ENCODE assay signal across 2 cellular contexts in the genomic region with DNA sequence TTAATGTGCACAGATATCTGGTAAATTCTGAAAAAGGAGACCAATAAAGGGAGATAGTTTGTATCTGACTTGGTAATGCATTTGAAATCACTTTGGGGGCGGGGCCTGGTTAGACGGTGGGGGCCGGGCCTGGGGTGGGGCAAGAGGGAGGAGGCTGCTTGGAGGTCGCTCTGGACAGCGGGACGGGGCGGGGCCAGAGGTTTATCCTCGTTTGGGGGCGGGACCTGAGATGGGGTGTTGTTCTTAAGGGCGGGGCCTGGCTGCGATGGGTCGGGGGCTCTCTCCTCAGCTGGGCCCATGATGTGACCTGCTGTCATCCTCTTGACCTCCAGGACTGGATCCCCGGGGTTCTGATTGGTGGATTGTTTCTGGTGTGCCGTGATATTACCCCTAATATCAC.
TF ChIP-seq lines count a peak whose summit lies in the region.

No MANE protein-coding gene starts in this region.

TF ChIP-seq in SK-N-SH, 30 proteins besides CTCF, POLR2A, EP300 and RAD21:
- no peak for TF ChIP-seq TAF1 (IDR thresholded peaks at IDR 0.05; ENCODE audit: borderline replicate concordance, low read depth, low read length)

TF ChIP-seq in SK-N-SH treated with all-trans-retinoic acid at 6 μM for 48 hours, 23 proteins besides CTCF, POLR2A, EP300 and RAD21:
- TF ChIP-seq, protein P1, sequence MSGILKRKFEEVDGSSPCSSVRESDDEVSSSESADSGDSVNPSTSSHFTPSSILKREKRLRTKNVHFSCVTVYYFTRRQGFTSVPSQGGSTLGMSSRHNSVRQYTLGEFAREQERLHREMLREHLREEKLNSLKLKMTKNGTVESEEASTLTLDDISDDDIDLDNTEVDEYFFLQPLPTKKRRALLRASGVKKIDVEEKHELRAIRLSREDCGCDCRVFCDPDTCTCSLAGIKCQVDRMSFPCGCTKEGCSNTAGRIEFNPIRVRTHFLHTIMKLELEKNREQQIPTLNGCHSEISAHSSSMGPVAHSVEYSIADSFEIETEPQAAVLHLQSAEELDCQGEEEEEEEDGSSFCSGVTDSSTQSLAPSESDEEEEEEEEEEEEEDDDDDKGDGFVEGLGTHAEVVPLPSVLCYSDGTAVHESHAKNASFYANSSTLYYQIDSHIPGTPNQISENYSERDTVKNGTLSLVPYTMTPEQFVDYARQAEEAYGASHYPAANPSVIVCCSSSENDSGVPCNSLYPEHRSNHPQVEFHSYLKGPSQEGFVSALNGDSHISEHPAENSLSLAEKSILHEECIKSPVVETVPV (CRISPR knock-in tag; IDR thresholded peaks at IDR 0.05): no peak
- TF ChIP-seq ZFP30 (CRISPR knock-in tag; IDR thresholded peaks at IDR 0.05) (no peak), ZNF8 (CRISPR knock-in tag; IDR thresholded peaks at IDR 0.05) (no peak), ISL1 (CRISPR knock-in tag; IDR thresholded peaks at IDR 0.05) (no peak), TOX (CRISPR knock-in tag; IDR thresholded peaks at IDR 0.05; ENCODE audit: borderline replicate concordance) (no peak)
- TF ChIP-seq, protein P2, sequence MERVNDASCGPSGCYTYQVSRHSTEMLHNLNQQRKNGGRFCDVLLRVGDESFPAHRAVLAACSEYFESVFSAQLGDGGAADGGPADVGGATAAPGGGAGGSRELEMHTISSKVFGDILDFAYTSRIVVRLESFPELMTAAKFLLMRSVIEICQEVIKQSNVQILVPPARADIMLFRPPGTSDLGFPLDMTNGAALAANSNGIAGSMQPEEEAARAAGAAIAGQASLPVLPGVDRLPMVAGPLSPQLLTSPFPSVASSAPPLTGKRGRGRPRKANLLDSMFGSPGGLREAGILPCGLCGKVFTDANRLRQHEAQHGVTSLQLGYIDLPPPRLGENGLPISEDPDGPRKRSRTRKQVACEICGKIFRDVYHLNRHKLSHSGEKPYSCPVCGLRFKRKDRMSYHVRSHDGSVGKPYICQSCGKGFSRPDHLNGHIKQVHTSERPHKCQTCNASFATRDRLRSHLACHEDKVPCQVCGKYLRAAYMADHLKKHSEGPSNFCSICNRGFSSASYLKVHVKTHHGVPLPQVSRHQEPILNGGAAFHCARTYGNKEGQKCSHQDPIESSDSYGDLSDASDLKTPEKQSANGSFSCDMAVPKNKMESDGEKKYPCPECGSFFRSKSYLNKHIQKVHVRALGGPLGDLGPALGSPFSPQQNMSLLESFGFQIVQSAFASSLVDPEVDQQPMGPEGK (CRISPR knock-in tag; IDR thresholded peaks at IDR 0.05; ENCODE audit: borderline replicate concordance): no peak
